Comparison of ENCODE assay signal across 6 cellular contexts in genomic region chr2:196736646-196737045, GRCh38.
A peak's percentile ranks its signal among the peaks of the same experiment; 100 is the strongest.
DNase-seq lines count a peak whose midpoint lies in the region; ATAC-seq, FAIRE-seq and TF ChIP-seq lines count a peak whose summit lies in the region.
"Not testable (repeated sequence)": the region's sequence is repeated elsewhere in the genome, so short reads cannot be mapped to it uniquely, and the experiment has no call there.

No MANE protein-coding gene starts in this region.

- intact Hi-C loops in HCT116 (cut with micrococcal nuclease); OCI-LY7 (cut with micrococcal nuclease; ENCODE audit: unreplicated experiment); K562 (cut with micrococcal nuclease); HepG2 (cut with micrococcal nuclease; ENCODE audit: unreplicated experiment): not testable (repeated sequence)

- TF ChIP-seq EP300 in A549 (IDR thresholded peaks at IDR 0.05); K562 (IDR thresholded peaks at IDR 0.05; ENCODE audit: low read length); HepG2 (IDR thresholded peaks at IDR 0.05; ENCODE audit: low read depth in 2 of 2, low read length in 2 of 2); HepG2 (CRISPR knock-in tag; IDR thresholded peaks at IDR 0.05; ENCODE audit: borderline replicate concordance): not testable (repeated sequence)

- H2AFZ ChIP-seq in GM23338; HCT116 (ENCODE audit: low read depth, low read length, poor library complexity, severe bottlenecking); OCI-LY7 (ENCODE audit: low read length); K562 (ENCODE audit: low read depth, low read length); HepG2 (ENCODE audit: low read length): not testable (repeated sequence)

- H3K4me3 ChIP-seq in A549; GM23338; HCT116 (replicated peaks in 1 of 2; ENCODE audit: low read depth in 1 of 2, low read length in 2 of 2); OCI-LY7 (ENCODE audit: low read depth, low read length, poor library complexity, severe bottlenecking); K562; HepG2 (replicated peaks in 1 of 3; ENCODE audit: insufficient read depth in 1 of 3, low read depth in 2 of 3, low read length in 3 of 3): not testable (repeated sequence)

- not testable (repeated sequence) for DNase-seq in A549 (ENCODE audit: low read depth in 1 of 2, low spot score in 1 of 2); GM23338 (ENCODE audit: low spot score); HCT116 (ENCODE audit: low read depth, low spot score); OCI-LY7 (ENCODE audit: low spot score); K562 (ENCODE audit: extremely low read depth in 1 of 4, low spot score in 3 of 4); HepG2 (ENCODE audit: low spot score)

- in situ Hi-C loops in K562 (cut with MboI): loop anchor here (25.0 kb wide), 1 partner anchor 599 kb away; no protein-coding TSS in a partner anchor
- in situ Hi-C loops in HepG2 (cut with HindIII; ENCODE audit: extremely low pct_ligation_motif_present, low pct_unique_long_range_greater_than_20kb): not testable (repeated sequence)

- POLR2A ChIA-PET in A549 (lab: Yijun Ruan, JAX); HCT116 (lab: Charles Lee); HepG2 (lab: Yijun Ruan, JAX): not testable (repeated sequence)
- POLR2A ChIA-PET in OCI-LY7 (lab: Charles Lee): interaction anchor here (0.6 kb wide), 1 partner anchor 20 kb away, joined by 8 read pairs; no protein-coding TSS in a partner anchor
- POLR2A ChIA-PET in K562 (lab: Yijun Ruan, JAX): interaction anchor here (1.0 kb wide), 1 partner anchor 15 kb away, joined by 3 read pairs; no protein-coding TSS in a partner anchor

- not testable (repeated sequence) for H3K9me2 ChIP-seq in GM23338 (ENCODE audit: insufficient read depth); HCT116 (ENCODE audit: insufficient read depth); OCI-LY7 (ENCODE audit: insufficient read depth, low read length)

- not testable (repeated sequence) for H3K9me1 ChIP-seq in K562 (ENCODE audit: control insufficient read depth, insufficient read depth, low read length)

- H3K9ac ChIP-seq in HCT116 (ENCODE audit: low read length); K562 (ENCODE audit: insufficient read depth in 1 of 2, low read depth in 2 of 2, low read length in 2 of 2); HepG2 (ENCODE audit: insufficient read depth, low read depth, low read length): not testable (repeated sequence)

- not testable (repeated sequence) for H3K27ac Mint-ChIP-seq in GM23338

- not testable (repeated sequence) for TF ChIP-seq POLR2A in A549 (IDR thresholded peaks at IDR 0.05; ENCODE audit: low read length); HCT116 (IDR thresholded peaks at IDR 0.05; ENCODE audit: borderline replicate concordance, extremely low read depth, insufficient read depth, insufficient read length); K562 (conservative IDR thresholded peaks at IDR 0.05); HepG2 (IDR thresholded peaks at IDR 0.05; ENCODE audit: insufficient read depth in 1 of 2, low read depth in 2 of 2, low read length in 2 of 2)

- not testable (repeated sequence) for H3F3A ChIP-seq in GM23338 (replicated peaks; ENCODE audit: low read depth)

- TF ChIP-seq RAD21 in A549 (conservative IDR thresholded peaks at IDR 0.05 in 1 of 2, IDR thresholded peaks at IDR 0.05 in 1 of 2); HCT116 (IDR thresholded peaks at IDR 0.05; ENCODE audit: low read depth); K562 (CRISPR knock-in tag; conservative IDR thresholded peaks at IDR 0.05 in 1 of 2, IDR thresholded peaks at IDR 0.05 in 1 of 2); HepG2 (CRISPR knock-in tag; IDR thresholded peaks at IDR 0.05): not testable (repeated sequence)

- H3K36me3 Mint-ChIP-seq in GM23338 (ENCODE audit: low read depth): peaks cover 77% of the 10 kb centered on the region

- not testable (repeated sequence) for H3K4me1 ChIP-seq in A549; GM23338 (ENCODE audit: insufficient read depth); HCT116 (ENCODE audit: control insufficient read depth in 1 of 2, insufficient read depth in 2 of 2, low read length in 2 of 2); OCI-LY7 (ENCODE audit: insufficient read depth, low read length, poor library complexity, severe bottlenecking); K562 (replicated peaks in 1 of 2; ENCODE audit: control insufficient read depth in 2 of 2, insufficient read depth in 2 of 2, low read length in 2 of 2)
- H3K4me1 ChIP-seq in HepG2 (ENCODE audit: insufficient read depth, low read length): peaks cover 14% of the 10 kb centered on the region; the same call in 1 of the 2 replicates

- not testable (repeated sequence) for ATAC-seq in A549, GM23338, K562
- ATAC-seq in HCT116 (peak; percentile 49; the same call in 1 of the 2 replicates), HepG2 (peak; percentile 47; the same call in 2 of the 3 replicates)

- CTCF ChIA-PET in A549 (lab: Yijun Ruan, JAX); OCI-LY7 (lab: Charles Lee; ENCODE audit: unreplicated experiment); K562 (lab: Yijun Ruan, JAX; ENCODE audit: low intra/inter-chr PET ratio); HepG2 (lab: Yijun Ruan, JAX; ENCODE audit: low intra/inter-chr PET ratio, low total read pairs): not testable (repeated sequence)
- CTCF ChIA-PET in HCT116 (lab: Charles Lee): interaction anchor here (1.5 kb wide), 1 partner anchor 14 kb away, joined by 6 read pairs; no protein-coding TSS in a partner anchor

- H3K4me3 Mint-ChIP-seq in GM23338: not testable (repeated sequence)

- BruUV-seq in HCT116 (replicated peaks; lab: Mats Ljungman, UMichigan); OCI-LY7 (replicated peaks; lab: Mats Ljungman, UMichigan); K562 (replicated peaks; lab: Mats Ljungman, UMichigan); HepG2 (replicated peaks; lab: Mats Ljungman, UMichigan): not testable (repeated sequence)

- not testable (repeated sequence) for TF ChIP-seq CTCF in A549 (IDR thresholded peaks at IDR 0.05); K562 (IDR thresholded peaks at IDR 0.05 in 2 of 3, conservative IDR thresholded peaks at IDR 0.05 in 1 of 3; ENCODE audit: insufficient read depth in 2 of 3, low read depth in 1 of 3, low read length in 3 of 3); HepG2 (CRISPR knock-in tag; IDR thresholded peaks at IDR 0.05)
- TF ChIP-seq CTCF in GM23338 (conservative IDR thresholded peaks at IDR 0.05; ENCODE audit: low read depth in 2 of 2) (peak; percentile 8 to 29; a peak in 2 of 4 replicates), HCT116 (IDR thresholded peaks at IDR 0.05 in 2 of 3, conservative IDR thresholded peaks at IDR 0.05 in 1 of 3; ENCODE audit: borderline replicate concordance in 1 of 3, insufficient read depth in 1 of 3, low read depth in 2 of 3, low read length in 2 of 3) (0 out of 6 replicates have a peak, but pooled peaks of 2 of the 3 experiments have one; percentile 10 to 19), OCI-LY7 (conservative IDR thresholded peaks at IDR 0.05; ENCODE audit: low read length) (0 out of 2 replicates have a peak, but pooled peaks have one; percentile 9)

- H3K4me1 Mint-ChIP-seq in GM23338: not testable (repeated sequence)

- FAIRE-seq in A549 (lab: Jason Lieb, UNC) (peak; percentile 18), HepG2 (lab: Jason Lieb, UNC) (peak; percentile 32)
- not testable (repeated sequence) for FAIRE-seq in K562 (lab: Jason Lieb, UNC)

- H3K4me2 ChIP-seq in A549; GM23338; HCT116 (ENCODE audit: low read length); OCI-LY7 (ENCODE audit: low read length); K562 (ENCODE audit: insufficient read depth, low read length); HepG2 (ENCODE audit: low read depth, low read length): not testable (repeated sequence)

- H3K9me3 Mint-ChIP-seq in GM23338: not testable (repeated sequence)

- H4K20me1 ChIP-seq in GM23338 (replicated peaks; ENCODE audit: insufficient read depth); HCT116 (ENCODE audit: insufficient read depth); OCI-LY7 (ENCODE audit: insufficient read depth, low read length); K562 (replicated peaks; ENCODE audit: control insufficient read depth, insufficient read depth, low read length); HepG2 (ENCODE audit: insufficient read depth, low read length): not testable (repeated sequence)

- H3K27me3 ChIP-seq in GM23338 (ENCODE audit: insufficient read depth); HCT116 (ENCODE audit: insufficient read depth, low read length); K562 (ENCODE audit: control insufficient read depth in 2 of 2, insufficient read depth in 2 of 2, low read length in 2 of 2); HepG2 (ENCODE audit: control insufficient read depth in 1 of 2, insufficient read depth in 2 of 2, low read length in 2 of 2): not testable (repeated sequence)

- not testable (repeated sequence) for H3K27ac ChIP-seq in A549; GM23338 (ENCODE audit: low read depth); HCT116 (ENCODE audit: low read depth, low read length); OCI-LY7 (ENCODE audit: low read depth, low read length, poor library complexity, severe bottlenecking); K562 (ENCODE audit: extremely low read depth, low read depth, low read length); HepG2 (ENCODE audit: extremely low read length, insufficient read depth, low read length)

- H3K36me3 ChIP-seq in GM23338 (ENCODE audit: insufficient read depth): peaks cover 31% of the 10 kb centered on the region
- H3K36me3 ChIP-seq in HCT116 (ENCODE audit: control insufficient read depth in 1 of 2, insufficient read depth in 2 of 2, low read length in 2 of 2): peaks cover 0 to 11% of the 10 kb centered on the region in 2 experiments; a peak in 1 of 4 replicates
- H3K36me3 ChIP-seq in OCI-LY7 (ENCODE audit: insufficient read depth, low read length): peaks cover 42% of the 10 kb centered on the region
- not testable (repeated sequence) for H3K36me3 ChIP-seq in K562 (ENCODE audit: control insufficient read depth, insufficient read depth, low read length)
- peaks cover 0 to 13% of the 10 kb centered on the region in 2 experiments; a peak in 2 of 5 replicates for H3K36me3 ChIP-seq in HepG2 (replicated peaks in 1 of 2; ENCODE audit: control insufficient read depth in 1 of 2, insufficient read depth in 2 of 2, low read length in 2 of 2)

- H3K27me3 Mint-ChIP-seq in GM23338 (ENCODE audit: insufficient read depth, low read depth, poor library complexity): not testable (repeated sequence)

- H3K79me2 ChIP-seq in GM23338 (replicated peaks; ENCODE audit: insufficient read depth); HCT116 (ENCODE audit: insufficient read depth, low read length); OCI-LY7 (ENCODE audit: insufficient read depth, low read depth, low read length); K562 (ENCODE audit: control insufficient read depth, insufficient read depth, low read length); HepG2 (ENCODE audit: insufficient read depth, low read length): not testable (repeated sequence)

- H3K9me3 ChIP-seq in A549; HCT116 (ENCODE audit: control insufficient read depth in 1 of 2, insufficient read depth in 1 of 2, low read depth in 1 of 2, low read length in 2 of 2); OCI-LY7 (ENCODE audit: low read length); K562 (replicated peaks; ENCODE audit: control insufficient read depth, insufficient read depth, low read depth, low read length); HepG2 (ENCODE audit: low read length): not testable (repeated sequence)

- RAD21 ChIA-PET in HCT116 (lab: Charles Lee; ENCODE audit: low non-redundant PET in 1 of 2, low total read pairs in 2 of 2, uncharacterized antibody in 2 of 2, unreplicated experiment in 2 of 2): not testable (repeated sequence)
